In genomic region chr3:56988874-56989433, GRCh38 we compare ENCODE assay signal across 8 cellular contexts.
DNase-seq lines count a peak whose midpoint lies in the region; ATAC-seq and TF ChIP-seq lines count a peak whose summit lies in the region.

No MANE protein-coding gene starts in this region.

- H3K27ac ChIP-seq in WERI-Rb-1, result no peak overlapping the region

- ATAC-seq in GM18861 (IDR thresholded peaks at IDR 0.05; ENCODE audit: unreplicated experiment), result no peak

- no peaks in the 10 kb centered on the region for H3K36me3 ChIP-seq in WERI-Rb-1

- CTCF ChIA-PET in MCF 10A (lab: Yijun Ruan, JAX), result interaction anchor here (0.6 to 8.9 kb wide), 58 partner anchors 7 to 1665 kb away, joined by 3 to 234 read pairs (median 4); partner anchors contain the start of gene ARHGEF3

- DNase-seq in 8988T, result peak; percentile 41
- DNase-seq in GM19238 (ENCODE audit: insufficient read length, low spot score), result peak; percentile 44
- DNase-seq in NCI-H2171 (lab: John Stamatoyannopoulos, UW), result peak; percentile 64
- DNase-seq in WERI-Rb-1, result peak; percentile 75
- peak; percentile 83 for DNase-seq in MCF 10A (ENCODE audit: unreplicated experiment)
- peak; percentile 68 for DNase-seq in iris pigment epithelial cell (ENCODE audit: low read depth)
- DNase-seq in stimulated activated CD4-positive, alpha-beta T cell treated with anti-CD3 and anti-CD28 coated beads, Interleukin-15, amount 100 ng/mL, for 24 hours, result peak; percentile 80

- no peaks in the 10 kb centered on the region for H3K9me3 Mint-ChIP-seq in MCF 10A (ENCODE audit: unreplicated experiment)

- H3K27me3 ChIP-seq in WERI-Rb-1 (ENCODE audit: insufficient read depth, low read depth, severe bottlenecking), result no peaks in the 10 kb centered on the region

- POLR2A ChIA-PET in MCF 10A (lab: Yijun Ruan, JAX), result interaction anchor here (0.6 to 3.1 kb wide), 6 partner anchors 26 to 431 kb away, joined by 3 to 27 read pairs (median 4); partner anchors contain the start of gene ARHGEF3

- no peaks in the 10 kb centered on the region for H3K9me3 ChIP-seq in WERI-Rb-1 (ENCODE audit: severe bottlenecking)

- no peak overlapping the region for H3K27ac Mint-ChIP-seq in MCF 10A (ENCODE audit: low read depth, unreplicated experiment)

- no peaks in the 10 kb centered on the region for H3K4me1 Mint-ChIP-seq in MCF 10A (ENCODE audit: insufficient read depth, unreplicated experiment)

- H3K4me3 Mint-ChIP-seq in MCF 10A (ENCODE audit: unreplicated experiment), result no peak overlapping the region

- no peaks in the 10 kb centered on the region for H3K27me3 Mint-ChIP-seq in MCF 10A (ENCODE audit: insufficient read depth, unreplicated experiment)

- no peaks in the 10 kb centered on the region for H3K36me3 Mint-ChIP-seq in MCF 10A (ENCODE audit: insufficient read depth, unreplicated experiment)

- no TSS peak for BruUV-seq in MCF 10A (replicated peaks; lab: Mats Ljungman, UMichigan)

- TF ChIP-seq CTCF in WERI-Rb-1 (IDR thresholded peaks at IDR 0.05; ENCODE audit: low read depth, low read length) (peak; percentile 56), MCF 10A (IDR thresholded peaks at IDR 0.05; ENCODE audit: unreplicated experiment) (peak; percentile 81)

- intact Hi-C loops in MCF 10A (cut with micrococcal nuclease), result loop anchor here (1.0 to 2.0 kb wide), 3 partner anchors 188 to 648 kb away; partner anchors contain the start of gene ARHGEF3

- no peak overlapping the region for H3K4me3 ChIP-seq in WERI-Rb-1 (ENCODE audit: low read depth, low read length)
